Comparison of ENCODE assay signal across 10 cellular contexts in the genomic region with DNA sequence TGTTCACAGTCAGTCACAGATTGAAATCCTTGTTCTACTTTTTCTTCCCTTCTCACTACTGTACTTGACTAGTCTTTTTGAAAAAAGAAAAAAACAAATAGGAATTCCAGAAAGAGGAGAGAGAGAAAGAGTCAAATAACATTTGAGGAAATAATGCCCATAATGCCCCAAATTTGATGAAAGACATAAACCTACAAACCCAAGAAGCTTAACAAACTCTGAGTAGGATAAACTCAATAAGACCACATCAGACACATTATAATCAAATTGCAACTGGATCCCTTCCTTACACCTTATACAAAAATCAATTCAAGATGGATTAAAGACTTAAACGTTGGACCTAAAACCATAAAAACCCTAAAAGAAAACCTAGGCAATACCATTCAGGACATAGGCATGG.
"Had no signal": no experiment of that assay in that cellular context is flagged by ENCODE, and none has a peak within 500 bp of the region (broad histone marks: within the 10 kb centered on the region; RNA-seq: fewer than 3 reads in every experiment).

No MANE protein-coding gene starts in this region.

- H3K9ac ChIP-seq: GM23248 had no signal

- H3K36me3 ChIP-seq: HAP-1 had no signal

- ATAC-seq: GM23338, HCT116 had no signal

- H3K27ac ChIP-seq: GM23248 had no signal

- H3K4me3 ChIP-seq: GM23248, GM23338, HAP-1 had no signal

- DNase-seq: GM23248, GOT3, H7, H9, HCEC 1CT, HFFc6 had no signal

- H3K4me1 ChIP-seq: HAP-1 had no signal

- H2AFZ ChIP-seq: GM23248, GM23338 had no signal

- H3K4me2 ChIP-seq: GM23338 had no signal

- FAIRE-seq: H54 had no signal
